2 cellular contexts compared by ENCODE assay signal in the genomic region with DNA sequence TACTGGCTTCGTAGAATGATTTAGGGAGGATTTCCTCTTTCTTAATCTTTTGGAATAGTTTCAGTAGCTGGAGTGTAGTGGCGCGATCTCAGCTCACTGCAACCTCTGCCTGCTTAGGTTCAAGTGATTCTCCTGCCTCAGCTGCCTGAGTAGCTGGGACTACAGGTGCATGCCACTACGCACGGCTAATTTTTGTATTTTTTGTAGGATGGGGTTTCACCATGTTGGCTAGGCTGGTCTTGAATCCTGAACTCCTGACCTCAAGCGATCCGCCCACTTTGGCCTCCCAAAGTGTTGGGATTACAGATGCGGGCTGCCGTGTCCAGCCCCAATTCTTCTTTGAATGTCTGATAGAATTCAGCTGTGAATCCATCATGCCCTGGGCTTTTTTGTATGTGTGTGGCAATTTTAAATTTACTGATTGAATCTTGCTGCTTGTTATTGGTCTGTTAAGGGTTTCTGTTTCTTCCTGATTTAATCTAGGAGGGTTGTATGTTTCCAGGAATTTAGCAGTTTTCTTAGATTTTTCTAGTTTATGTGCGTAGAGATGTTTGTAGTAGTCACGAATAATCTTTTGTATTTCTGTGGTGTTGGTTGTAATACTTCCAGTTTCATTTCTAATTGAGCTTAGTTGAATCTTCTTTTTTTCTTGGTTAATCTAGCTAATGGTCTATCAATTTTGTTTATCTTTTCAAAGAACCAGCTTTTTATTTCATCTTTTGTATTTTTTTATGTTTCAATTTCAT.
TF ChIP-seq lines count a peak whose summit lies in the region.

No MANE protein-coding gene starts in this region.

TF ChIP-seq in HEK293T, 16 proteins besides CTCF, POLR2A, EP300 and RAD21 (continued from another document):
- TF ChIP-seq, protein P1, sequence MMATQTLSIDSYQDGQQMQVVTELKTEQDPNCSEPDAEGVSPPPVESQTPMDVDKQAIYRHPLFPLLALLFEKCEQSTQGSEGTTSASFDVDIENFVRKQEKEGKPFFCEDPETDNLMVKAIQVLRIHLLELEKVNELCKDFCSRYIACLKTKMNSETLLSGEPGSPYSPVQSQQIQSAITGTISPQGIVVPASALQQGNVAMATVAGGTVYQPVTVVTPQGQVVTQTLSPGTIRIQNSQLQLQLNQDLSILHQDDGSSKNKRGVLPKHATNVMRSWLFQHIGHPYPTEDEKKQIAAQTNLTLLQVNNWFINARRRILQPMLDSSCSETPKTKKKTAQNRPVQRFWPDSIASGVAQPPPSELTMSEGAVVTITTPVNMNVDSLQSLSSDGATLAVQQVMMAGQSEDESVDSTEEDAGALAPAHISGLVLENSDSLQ (IDR thresholded peaks at IDR 0.05) = no peak
- TF ChIP-seq BHLHE40 (IDR thresholded peaks at IDR 0.05; ENCODE audit: borderline replicate concordance) (no peak), ARNT (IDR thresholded peaks at IDR 0.05) (no peak), SUZ12 (IDR thresholded peaks at IDR 0.05) (no peak)

TF ChIP-seq in SK-N-SH treated with all-trans-retinoic acid at 6 μM for 48 hours, 23 proteins besides CTCF, POLR2A, EP300 and RAD21 (continued from another document):
- TF ChIP-seq, protein P2, sequence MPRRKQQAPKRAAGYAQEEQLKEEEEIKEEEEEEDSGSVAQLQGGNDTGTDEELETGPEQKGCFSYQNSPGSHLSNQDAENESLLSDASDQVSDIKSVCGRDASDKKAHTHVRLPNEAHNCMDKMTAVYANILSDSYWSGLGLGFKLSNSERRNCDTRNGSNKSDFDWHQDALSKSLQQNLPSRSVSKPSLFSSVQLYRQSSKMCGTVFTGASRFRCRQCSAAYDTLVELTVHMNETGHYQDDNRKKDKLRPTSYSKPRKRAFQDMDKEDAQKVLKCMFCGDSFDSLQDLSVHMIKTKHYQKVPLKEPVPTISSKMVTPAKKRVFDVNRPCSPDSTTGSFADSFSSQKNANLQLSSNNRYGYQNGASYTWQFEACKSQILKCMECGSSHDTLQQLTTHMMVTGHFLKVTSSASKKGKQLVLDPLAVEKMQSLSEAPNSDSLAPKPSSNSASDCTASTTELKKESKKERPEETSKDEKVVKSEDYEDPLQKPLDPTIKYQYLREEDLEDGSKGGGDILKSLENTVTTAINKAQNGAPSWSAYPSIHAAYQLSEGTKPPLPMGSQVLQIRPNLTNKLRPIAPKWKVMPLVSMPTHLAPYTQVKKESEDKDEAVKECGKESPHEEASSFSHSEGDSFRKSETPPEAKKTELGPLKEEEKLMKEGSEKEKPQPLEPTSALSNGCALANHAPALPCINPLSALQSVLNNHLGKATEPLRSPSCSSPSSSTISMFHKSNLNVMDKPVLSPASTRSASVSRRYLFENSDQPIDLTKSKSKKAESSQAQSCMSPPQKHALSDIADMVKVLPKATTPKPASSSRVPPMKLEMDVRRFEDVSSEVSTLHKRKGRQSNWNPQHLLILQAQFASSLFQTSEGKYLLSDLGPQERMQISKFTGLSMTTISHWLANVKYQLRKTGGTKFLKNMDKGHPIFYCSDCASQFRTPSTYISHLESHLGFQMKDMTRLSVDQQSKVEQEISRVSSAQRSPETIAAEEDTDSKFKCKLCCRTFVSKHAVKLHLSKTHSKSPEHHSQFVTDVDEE (CRISPR knock-in tag; IDR thresholded peaks at IDR 0.05) = no peak
- no peak for TF ChIP-seq PPARA (CRISPR knock-in tag; IDR thresholded peaks at IDR 0.05; ENCODE audit: borderline replicate concordance)
- TF ChIP-seq GLIS3 (CRISPR knock-in tag; IDR thresholded peaks at IDR 0.05) = no peak
- TF ChIP-seq ZNF70 (CRISPR knock-in tag; IDR thresholded peaks at IDR 0.05) = no peak
- no peak for TF ChIP-seq ZFP30 (CRISPR knock-in tag; IDR thresholded peaks at IDR 0.05)
- no peak for TF ChIP-seq POU6F1 (CRISPR knock-in tag; IDR thresholded peaks at IDR 0.05; ENCODE audit: borderline replicate concordance, low read depth)
- TF ChIP-seq ARNTL (CRISPR knock-in tag; IDR thresholded peaks at IDR 0.05; ENCODE audit: borderline replicate concordance, low read depth) = no peak
- TF ChIP-seq TCF4 (CRISPR knock-in tag; IDR thresholded peaks at IDR 0.05; ENCODE audit: borderline replicate concordance) = no peak
- TF ChIP-seq, protein P3, sequence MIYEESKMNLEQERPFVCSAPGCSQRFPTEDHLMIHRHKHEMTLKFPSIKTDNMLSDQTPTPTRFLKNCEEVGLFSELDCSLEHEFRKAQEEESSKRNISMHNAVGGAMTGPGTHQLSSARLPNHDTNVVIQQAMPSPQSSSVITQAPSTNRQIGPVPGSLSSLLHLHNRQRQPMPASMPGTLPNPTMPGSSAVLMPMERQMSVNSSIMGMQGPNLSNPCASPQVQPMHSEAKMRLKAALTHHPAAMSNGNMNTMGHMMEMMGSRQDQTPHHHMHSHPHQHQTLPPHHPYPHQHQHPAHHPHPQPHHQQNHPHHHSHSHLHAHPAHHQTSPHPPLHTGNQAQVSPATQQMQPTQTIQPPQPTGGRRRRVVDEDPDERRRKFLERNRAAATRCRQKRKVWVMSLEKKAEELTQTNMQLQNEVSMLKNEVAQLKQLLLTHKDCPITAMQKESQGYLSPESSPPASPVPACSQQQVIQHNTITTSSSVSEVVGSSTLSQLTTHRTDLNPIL (CRISPR knock-in tag; IDR thresholded peaks at IDR 0.05; ENCODE audit: low read depth) = no peak
